ENCODE assay signal across 19 cellular contexts in genomic region chr6:149221774-149222070, GRCh38.
DNase-seq lines count a peak whose midpoint lies in the region; ATAC-seq and TF ChIP-seq lines count a peak whose summit lies in the region.
"Had no signal": no experiment of that assay in that cellular context is flagged by ENCODE, and none has a peak within 500 bp of the region (broad histone marks: within the 10 kb centered on the region; RNA-seq: fewer than 3 reads in every experiment).

No MANE protein-coding gene starts in this region.

- H3K9me3 ChIP-seq in endodermal cell (ENCODE audit: control insufficient read depth, low read length) = no peaks in the 10 kb centered on the region
- H3K9me3 ChIP-seq: body of pancreas, SJSA1 had no signal

- H3K36me3 Mint-ChIP-seq in endodermal cell (ENCODE audit: low read depth) = no peaks in the 10 kb centered on the region
- peaks cover 0 to 4% (median 4%) of the 10 kb centered on the region in 3 donors for H3K36me3 Mint-ChIP-seq in naive thymus-derived CD8-positive, alpha-beta T cell

- H3K27ac ChIP-seq in endodermal cell (ENCODE audit: low read depth, low read length) = peak overlapping the region; percentile 76
- H3K27ac ChIP-seq: body of pancreas, SJSA1 had no signal

- peaks cover 6% of the 10 kb centered on the region for H3K4me1 Mint-ChIP-seq in endodermal cell
- H3K4me1 Mint-ChIP-seq in naive thymus-derived CD8-positive, alpha-beta T cell = peaks cover 9 to 29% (median 18%) of the 10 kb centered on the region in 4 donors

- no peak overlapping the region for H3K4me3 ChIP-seq in endodermal cell (ENCODE audit: low read length)
- H3K4me3 ChIP-seq: body of pancreas, SJSA1 had no signal

- H3K27me3 Mint-ChIP-seq in endodermal cell (ENCODE audit: insufficient read depth) = no peaks in the 10 kb centered on the region
- H3K27me3 Mint-ChIP-seq in naive thymus-derived CD8-positive, alpha-beta T cell = no peaks in the 10 kb centered on the region
- H3K27me3 Mint-ChIP-seq: effector memory CD8-positive, alpha-beta T cell; naive thymus-derived CD4-positive, alpha-beta T cell had no signal

- no peaks in the 10 kb centered on the region for H3K9me3 Mint-ChIP-seq in endodermal cell
- peaks cover 0 to 5% (median 0%) of the 10 kb centered on the region in 9 donors for H3K9me3 Mint-ChIP-seq in naive thymus-derived CD8-positive, alpha-beta T cell
- H3K9me3 Mint-ChIP-seq: effector memory CD8-positive, alpha-beta T cell had no signal

- WGBS in endodermal cell (ENCODE audit: insufficient coverage in 1 of 2, insufficient read length in 1 of 2), 2 experiments = 84 to 94% methylated on average over 4 of the region's 4 CpGs

- no peak overlapping the region for H3K27ac Mint-ChIP-seq in endodermal cell
- peak overlapping the region in 1 of 10 donors; percentile 46 for H3K27ac Mint-ChIP-seq in naive thymus-derived CD8-positive, alpha-beta T cell
- H3K27ac Mint-ChIP-seq: activated naive CD4-positive, alpha-beta T cell treated with anti-CD3 and anti-CD28 coated beads, Interleukin-2, amount 50 U/mL, for 72 hours had no signal

- no peaks in the 10 kb centered on the region for H3K4me1 ChIP-seq in endodermal cell (ENCODE audit: control insufficient read depth, insufficient read depth, low read length)

- POLR2A ChIA-PET in naive thymus-derived CD8-positive, alpha-beta T cell (lab: Charles Lee) = no interaction called here

- H3K9ac ChIP-seq in endodermal cell (ENCODE audit: extremely low read depth, low read length, poor library complexity, severe bottlenecking) = no peak overlapping the region

- no peaks in the 10 kb centered on the region for H3K36me3 ChIP-seq in endodermal cell (ENCODE audit: control insufficient read depth, insufficient read depth, low read length)
- H3K36me3 ChIP-seq: SJSA1 had no signal

- H3K27me3 ChIP-seq in endodermal cell (ENCODE audit: control insufficient read depth, insufficient read depth, low read length, poor library complexity, severe bottlenecking) = no peaks in the 10 kb centered on the region
- H3K27me3 ChIP-seq: body of pancreas, SJSA1 had no signal

- DNase-seq in EH (ENCODE audit: low read depth) (peak; percentile 63), NCI-H226 (peak; percentile 75), endodermal cell (no peak), omental fat pad (ENCODE audit: low spot score) (no peak), cortex of kidney (lab: John Stamatoyannopoulos, UW) (no peak), NCI-H748 (lab: John Stamatoyannopoulos, UW; ENCODE audit: unreplicated experiment) (no peak)
- no peak for DNase-seq in stimulated activated CD4-positive, alpha-beta T cell treated with anti-CD3 and anti-CD28 coated beads, Interleukin-12 subunit alpha, Interleukin-12 subunit beta, amount 100 ng/mL, for 4 hours
- DNase-seq in naive thymus-derived CD8-positive, alpha-beta T cell = no peak
- DNase-seq: ACHN; activated CD4-positive, alpha-beta T cell treated with anti-CD3 and anti-CD28 coated beads for 48 hours; body of pancreas; effector memory CD8-positive, alpha-beta T cell; naive thymus-derived CD4-positive, alpha-beta T cell; substantia nigra; T-helper 1 cell had no signal

- no peak for TF ChIP-seq CTCF in endodermal cell (conservative IDR thresholded peaks at IDR 0.05)
- no peak for TF ChIP-seq CTCF in omental fat pad (IDR thresholded peaks at IDR 0.05)

- H3K4me3 Mint-ChIP-seq in endodermal cell = no peak overlapping the region
- H3K4me3 Mint-ChIP-seq in naive thymus-derived CD8-positive, alpha-beta T cell = no peak overlapping the region
- H3K4me3 Mint-ChIP-seq: effector memory CD8-positive, alpha-beta T cell; naive thymus-derived CD4-positive, alpha-beta T cell had no signal

- peak; percentile 19 for ATAC-seq in omental fat pad (ENCODE audit: low FRiP score)
- ATAC-seq in naive thymus-derived CD8-positive, alpha-beta T cell = no peak
- ATAC-seq: activated naive CD4-positive, alpha-beta T cell treated with anti-CD3 and anti-CD28 coated beads, Interleukin-2, amount 50 U/mL, for 72 hours; body of pancreas; effector memory CD8-positive, alpha-beta T cell; HepG2; naive thymus-derived CD4-positive, alpha-beta T cell; sciatic nerve had no signal

Comparison
In these comparisons a context has a peak if more than half of its experiments do, and no peak if none do; other contexts are left out.
1. DNase-seq: peak in EH (single experiment) and NCI-H226 (single experiment); none in endodermal cell (single experiment), omental fat pad (single experiment), cortex of kidney (single experiment), NCI-H748 (single experiment), stimulated activated CD4-positive, alpha-beta T cell treated with anti-CD3 and anti-CD28 coated beads, Interleukin-12 subunit alpha, Interleukin-12 subunit beta, amount 100 ng/mL, for 4 hours (single experiment) and naive thymus-derived CD8-positive, alpha-beta T cell (0 of 10).